ENCODE assay signal across 23 cellular contexts in genomic region chr21:34543017-34543416, GRCh38. TPM values are rescaled to one million over a fixed set of nuclear protein-coding genes. Genes with fewer than 3 reads are reported as not detected.
"Had no signal": no experiment of that assay in that cellular context is flagged by ENCODE, and none has a peak within 500 bp of the region (broad histone marks: within the 10 kb centered on the region; RNA-seq: fewer than 3 reads in every experiment).

No MANE protein-coding gene starts in this region.

- H3K36me3 ChIP-seq: adrenal gland, lower lobe of right lung, ovary, thoracic aorta had no signal

- H3K27me3 Mint-ChIP-seq: T-cell had no signal

- H3K4me3 ChIP-seq: adrenal gland, dorsolateral prefrontal cortex, lower lobe of right lung, ovary, psoas muscle, thoracic aorta had no signal

- H3K9me3 Mint-ChIP-seq: stimulated activated effector memory CD8-positive, alpha-beta T cell treated with anti-CD3 and anti-CD28 coated beads, Interleukin-12 subunit alpha, Interleukin-12 subunit beta, amount 100 ng/mL, for 72 hours had no signal

- H3K27me3 ChIP-seq: adrenal gland, dorsolateral prefrontal cortex, ovary had no signal

- ATAC-seq: activated T-cell treated with anti-CD3 and anti-CD28 coated beads, Interleukin-2, amount 50 U/mL, for 4 hours; right cardiac atrium; stimulated activated effector memory CD8-positive, alpha-beta T cell treated with anti-CD3 and anti-CD28 coated beads, Interleukin-12 subunit alpha, Interleukin-12 subunit beta, amount 100 ng/mL, for 72 hours; T-cell had no signal

- H3K27ac ChIP-seq: adrenal gland, lower lobe of right lung, ovary, psoas muscle, thoracic aorta had no signal

- H3K27ac Mint-ChIP-seq: stimulated activated effector memory CD8-positive, alpha-beta T cell treated with anti-CD3 and anti-CD28 coated beads, Interleukin-12 subunit alpha, Interleukin-12 subunit beta, amount 100 ng/mL, for 72 hours; T-cell; WTC11 had no signal

- H3K4me3 Mint-ChIP-seq: activated T-cell treated with anti-CD3 and anti-CD28 coated beads, Interleukin-2, amount 50 U/mL, for 4 hours; stimulated activated effector memory CD8-positive, alpha-beta T cell treated with anti-CD3 and anti-CD28 coated beads, Interleukin-12 subunit alpha, Interleukin-12 subunit beta, amount 100 ng/mL, for 72 hours; T-cell; WTC11 had no signal

- H3K9me3 ChIP-seq: adrenal gland, lower lobe of right lung, ovary, psoas muscle, SK-N-SH, thoracic aorta had no signal

- DNase-seq: activated CD4-positive, alpha-beta T cell treated with anti-CD3 and anti-CD28 coated beads for 4 hours; activated CD8-positive, alpha-beta memory T cell treated with anti-CD3 and anti-CD28 coated beads, Interleukin-2, amount 50 U/mL, for 4 hours; activated effector memory CD4-positive, alpha-beta T cell treated with anti-CD3 and anti-CD28 coated beads, Interleukin-2, amount 50 U/mL, for 16 hours; activated naive CD4-positive, alpha-beta T cell treated with anti-CD3 and anti-CD28 coated beads, Interleukin-2, amount 50 U/mL, for 16 hours; activated T-cell treated with anti-CD3 and anti-CD28 coated beads, Interleukin-2, amount 50 U/mL, for 4 hours; adrenal gland; dorsolateral prefrontal cortex; erythroblast; foreskin melanocyte; glutamatergic neuron; kidney glomerular epithelial cell; lower lobe of right lung; ovary; psoas muscle; right cardiac atrium; SK-N-SH; stimulated activated CD4-positive, alpha-beta T cell treated with anti-CD3 and anti-CD28 coated beads, Interleukin-15, amount 100 ng/mL, for 24 hours; stimulated activated CD4-positive, alpha-beta T cell treated with anti-CD3 and anti-CD28 coated beads, Interleukin-2, amount 100 ng/mL, for 48 hours; T-cell had no signal

RNA-seq across cellular contexts. Expression of gene KCNE1, which starts 31.0 kb away (rescaled TPM):
- polyA plus RNA-seq: neural cell had no signal
